Comparison of ENCODE assay signal across 32 cellular contexts in the genomic region with DNA sequence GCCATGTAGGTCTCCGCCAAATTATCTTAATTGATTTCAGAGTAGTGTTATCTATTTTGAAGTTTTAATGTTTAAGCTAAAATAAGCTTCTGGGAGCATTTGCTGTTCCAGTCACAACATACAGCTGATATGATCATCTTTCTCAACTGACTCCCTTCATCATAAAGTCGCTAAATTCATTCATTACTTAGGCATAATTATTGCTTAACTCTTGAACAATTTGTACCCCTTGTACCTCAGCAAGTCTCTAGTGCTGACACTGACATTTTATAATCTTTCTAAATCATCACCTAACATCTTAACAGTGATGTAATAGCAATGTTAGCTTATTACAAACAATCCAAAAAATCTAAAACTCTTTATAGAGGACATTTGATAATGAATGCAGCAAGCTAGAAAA. TPM values are rescaled to one million over a fixed set of nuclear protein-coding genes. Genes with fewer than 3 reads are reported as not detected.
"Had no signal": no experiment of that assay in that cellular context is flagged by ENCODE, and none has a peak within 500 bp of the region (broad histone marks: within the 10 kb centered on the region; RNA-seq: fewer than 3 reads in every experiment).

No MANE protein-coding gene starts in this region.

- H3K36me3 ChIP-seq: adrenal gland had no signal

- H3K27me3 ChIP-seq: adrenal gland, body of pancreas, foreskin keratinocyte, gastrocnemius medialis, heart left ventricle had no signal

- H3K4me3 ChIP-seq: adrenal gland, body of pancreas, coronary artery, dorsolateral prefrontal cortex, gastrocnemius medialis, heart left ventricle had no signal

- H3K27ac ChIP-seq: adrenal gland, body of pancreas, coronary artery, dorsolateral prefrontal cortex, foreskin keratinocyte, heart left ventricle had no signal

- DNase-seq: activated CD4-positive, alpha-beta memory T cell treated with anti-CD3 and anti-CD28 coated beads for 36 hours; activated CD4-positive, alpha-beta T cell treated with anti-CD3 and anti-CD28 coated beads for 36 hours; activated CD4-positive, alpha-beta T cell treated with anti-CD3 and anti-CD28 coated beads, Interleukin-2, amount 10 ng/mL, durations not matched to agents 24 days and 14 days; activated CD4-positive, CD25-positive, alpha-beta regulatory T cell; activated CD4-positive, CD25-positive, alpha-beta regulatory T cell treated with anti-CD3 and anti-CD28 coated beads, Interleukin-2, amount 50 U/mL, for 72 hours; activated CD8-positive, alpha-beta memory T cell treated with anti-CD3 and anti-CD28 coated beads, Interleukin-2, amount 10 ng/mL, durations not matched to agents 7 days and 5 days; activated CD8-positive, alpha-beta memory T cell treated with anti-CD3 and anti-CD28 coated beads, Interleukin-2, amount 50 U/mL, for 4 hours; activated CD8-positive, alpha-beta T cell treated with anti-CD3 and anti-CD28 coated beads, Interleukin-2, amount 10 ng/mL, durations not matched to agents 7 days and 5 days; activated effector memory CD4-positive, alpha-beta T cell treated with anti-CD3 and anti-CD28 coated beads, Interleukin-2, amount 50 U/mL, for 16 hours; activated naive CD4-positive, alpha-beta T cell treated with anti-CD3 and anti-CD28 coated beads for 36 hours; activated naive CD8-positive, alpha-beta T cell treated with anti-CD3 and anti-CD28 coated beads for 36 hours; activated naive CD8-positive, alpha-beta T cell treated with anti-CD3 and anti-CD28 coated beads, Interleukin-2, amount 50 U/mL, for 24 hours; activated T-cell treated with anti-CD3 and anti-CD28 coated beads, Interleukin-2, amount 50 U/mL, for 1 hour; activated T-cell treated with anti-CD3 and anti-CD28 coated beads, Interleukin-2, amount 50 U/mL, for 48 hours; adrenal gland; amygdala; aorta; body of pancreas; caudate nucleus; dorsolateral prefrontal cortex; effector memory CD4-positive, alpha-beta T cell; endodermal cell; foreskin keratinocyte; gastrocnemius medialis; glutamatergic neuron; heart left ventricle; T-helper 2 cell had no signal

- H3K9me3 ChIP-seq: adrenal gland, body of pancreas, gastrocnemius medialis, heart left ventricle had no signal

- ATAC-seq: activated CD4-positive, alpha-beta T cell treated with anti-CD3 and anti-CD28 coated beads for 36 hours; activated CD8-positive, alpha-beta memory T cell treated with anti-CD3 and anti-CD28 coated beads, Interleukin-2, amount 10 ng/mL, durations not matched to agents 7 days and 5 days; activated CD8-positive, alpha-beta T cell treated with anti-CD3 and anti-CD28 coated beads, Interleukin-2, amount 10 ng/mL, durations not matched to agents 7 days and 5 days; activated naive CD8-positive, alpha-beta T cell treated with anti-CD3 and anti-CD28 coated beads, Interleukin-2, amount 50 U/mL, for 24 hours; body of pancreas; esophagus mucosa; foreskin keratinocyte; gastrocnemius medialis; heart left ventricle had no signal

RNA-seq across cellular contexts. Expression of gene WNT16, which starts 54.3 kb away (rescaled TPM):
- total RNA-seq: activated CD4-positive, alpha-beta memory T cell treated with anti-CD3 and anti-CD28 coated beads for 36 hours; activated CD4-positive, alpha-beta T cell treated with anti-CD3 and anti-CD28 coated beads for 36 hours; activated CD4-positive, alpha-beta T cell treated with anti-CD3 and anti-CD28 coated beads, Interleukin-2, amount 10 ng/mL, durations not matched to agents 24 days and 14 days; activated CD8-positive, alpha-beta memory T cell treated with anti-CD3 and anti-CD28 coated beads, Interleukin-2, amount 10 ng/mL, durations not matched to agents 7 days and 5 days; activated CD8-positive, alpha-beta T cell treated with anti-CD3 and anti-CD28 coated beads, Interleukin-2, amount 10 ng/mL, durations not matched to agents 7 days and 5 days; activated naive CD4-positive, alpha-beta T cell treated with anti-CD3 and anti-CD28 coated beads for 36 hours; activated naive CD8-positive, alpha-beta T cell treated with anti-CD3 and anti-CD28 coated beads for 36 hours; activated T-helper 1 cell treated with anti-CD3 and anti-CD28 coated beads, Interleukin-12 subunit alpha, Interleukin-12 subunit beta, Interleukin-2, Interleukin-4 antibody, amounts not matched to agents 30 ng/mL and 10 ng/mL and 1 ng/mL, durations not matched to agents 14 hours and 24 hours and 36 hours; activated T-helper 2 cell treated with anti-CD3 and anti-CD28 coated beads, Interferon-gamma antibody, Interleukin-2, Interleukin-4, amounts not matched to agents 10 μg/mL and 5 μg/mL and 100 μg/mL, durations not matched to agents 14 hours and 24 hours and 36 hours; aorta; body of pancreas; epithelial cell of proximal tubule; foreskin keratinocyte had no signal
- polyA plus RNA-seq: aorta, foreskin keratinocyte, heart left ventricle had no signal
